Comparison of ENCODE assay signal across 31 cellular contexts in the genomic region with DNA sequence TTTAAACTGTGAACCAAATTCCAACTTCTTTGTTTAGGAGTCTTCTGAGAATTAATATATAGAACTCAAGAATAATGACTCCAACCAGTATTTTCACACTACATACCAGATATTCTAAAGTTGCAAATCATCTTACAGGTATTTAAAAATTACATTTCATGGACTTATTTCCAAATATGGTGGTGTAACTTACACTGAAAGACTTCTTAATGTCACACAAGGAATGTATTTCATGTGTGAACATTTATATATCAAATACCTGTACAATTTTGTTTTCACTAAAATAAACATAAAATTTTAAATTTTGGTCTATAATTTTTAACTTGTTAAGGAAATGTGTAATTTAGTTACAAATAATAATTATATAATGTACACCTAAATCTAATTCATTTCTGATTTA.
"Had no signal": no experiment of that assay in that cellular context is flagged by ENCODE, and none has a peak within 500 bp of the region (broad histone marks: within the 10 kb centered on the region; RNA-seq: fewer than 3 reads in every experiment).

No MANE protein-coding gene starts in this region.

- H3K27me3 Mint-ChIP-seq: effector memory CD8-positive, alpha-beta T cell; stimulated activated memory B cell treated with anti-CD40 and anti-IgM and Interleukin-4, amounts not matched to agents 10 μg/mL and 1 μg/mL and 100 μg/mL, for 72 hours had no signal

- H3K9ac ChIP-seq: parathyroid adenoma had no signal

- H3K4me2 ChIP-seq: smooth muscle cell had no signal

- H3K9me3 Mint-ChIP-seq: T-cell had no signal

- H3K27ac ChIP-seq: adrenal gland, body of pancreas, cardiac muscle cell, coronary artery, heart right ventricle, left ventricle myocardium inferior, parathyroid adenoma, psoas muscle, sigmoid colon, upper lobe of right lung, VCaP had no signal

- DNase-seq: activated CD4-positive, alpha-beta T cell treated with anti-CD3 and anti-CD28 coated beads for 4 hours; activated CD4-positive, alpha-beta T cell treated with anti-CD3 and anti-CD28 coated beads, Interleukin-2, amount 50 U/mL, for 4 hours; activated effector memory CD4-positive, alpha-beta T cell treated with anti-CD3 and anti-CD28 coated beads, Interleukin-2, amount 50 U/mL, for 16 hours; activated naive CD4-positive, alpha-beta T cell treated with anti-CD3 and anti-CD28 coated beads for 36 hours; activated naive CD8-positive, alpha-beta T cell treated with anti-CD3 and anti-CD28 coated beads for 36 hours; adrenal gland; aorta; body of pancreas; effector memory CD8-positive, alpha-beta T cell; heart right ventricle; left ventricle myocardium inferior; mucosa of descending colon; nucleus accumbens; psoas muscle; sigmoid colon; stimulated activated CD4-positive, alpha-beta T cell treated with anti-CD3 and anti-CD28 coated beads, Interleukin-1b, Interleukin-23, amount 100 ng/mL, for 48 hours; stimulated activated CD4-positive, alpha-beta T cell treated with anti-CD3 and anti-CD28 coated beads, Interleukin-4, amount 100 ng/mL, for 4 hours; stimulated activated CD8-positive, alpha-beta memory T cell treated with anti-CD3 and anti-CD28 coated beads, Interleukin-4, amount 100 ng/mL, for 48 hours; stimulated activated naive CD8-positive, alpha-beta T cell treated with anti-CD3 and anti-CD28 coated beads, Interleukin-15, amount 100 ng/mL, for 72 hours; substantia nigra; T-cell; upper lobe of right lung had no signal

- H3K27ac Mint-ChIP-seq: activated naive CD4-positive, alpha-beta T cell treated with anti-CD3 and anti-CD28 coated beads for 36 hours; activated naive CD8-positive, alpha-beta T cell treated with anti-CD3 and anti-CD28 coated beads for 36 hours; activated T-helper 1 cell treated with anti-CD3 and anti-CD28 coated beads, Interleukin-12 subunit alpha, Interleukin-12 subunit beta, Interleukin-2, Interleukin-4 antibody, amounts not matched to agents 30 ng/mL and 10 ng/mL and 1 ng/mL, durations not matched to agents 14 hours and 24 hours and 36 hours; effector memory CD8-positive, alpha-beta T cell; stimulated activated memory B cell treated with anti-CD40 and anti-IgM and Interleukin-4, amounts not matched to agents 10 μg/mL and 1 μg/mL and 100 μg/mL, for 72 hours; stimulated activated naive CD8-positive, alpha-beta T cell treated with anti-CD3 and anti-CD28 coated beads, Interleukin-15, amount 100 ng/mL, for 72 hours had no signal

- H3K36me3 Mint-ChIP-seq: stimulated activated memory B cell treated with anti-CD40 and anti-IgM and Interleukin-4, amounts not matched to agents 10 μg/mL and 1 μg/mL and 100 μg/mL, for 72 hours; T-cell had no signal

- H3K9me3 ChIP-seq: adrenal gland, body of pancreas, heart right ventricle, left ventricle myocardium inferior, mucosa of descending colon, psoas muscle, sigmoid colon, upper lobe of right lung had no signal

- H3K36me3 ChIP-seq: adrenal gland, cardiac muscle cell, heart right ventricle, left ventricle myocardium inferior, sigmoid colon, upper lobe of right lung had no signal

- H3K4me3 Mint-ChIP-seq: activated naive CD4-positive, alpha-beta T cell treated with anti-CD3 and anti-CD28 coated beads for 36 hours; activated naive CD8-positive, alpha-beta T cell treated with anti-CD3 and anti-CD28 coated beads for 36 hours; activated T-helper 1 cell treated with anti-CD3 and anti-CD28 coated beads, Interleukin-12 subunit alpha, Interleukin-12 subunit beta, Interleukin-2, Interleukin-4 antibody, amounts not matched to agents 30 ng/mL and 10 ng/mL and 1 ng/mL, durations not matched to agents 14 hours and 24 hours and 36 hours; effector memory CD8-positive, alpha-beta T cell; stimulated activated memory B cell treated with anti-CD40 and anti-IgM and Interleukin-4, amounts not matched to agents 10 μg/mL and 1 μg/mL and 100 μg/mL, for 72 hours; stimulated activated naive CD8-positive, alpha-beta T cell treated with anti-CD3 and anti-CD28 coated beads, Interleukin-15, amount 100 ng/mL, for 72 hours; T-cell had no signal

- ATAC-seq: body of pancreas; effector memory CD8-positive, alpha-beta T cell; heart right ventricle; mucosa of descending colon; psoas muscle; stimulated activated memory B cell treated with anti-CD40 and anti-IgM and Interleukin-4, amounts not matched to agents 10 μg/mL and 1 μg/mL and 100 μg/mL, for 72 hours; stimulated activated naive CD8-positive, alpha-beta T cell treated with anti-CD3 and anti-CD28 coated beads, Interleukin-15, amount 100 ng/mL, for 72 hours; T-cell; upper lobe of right lung had no signal

- H2AFZ ChIP-seq: parathyroid adenoma had no signal

- H3K4me3 ChIP-seq: adrenal gland, body of pancreas, cardiac muscle cell, coronary artery, heart right ventricle, left ventricle myocardium inferior, lung, mucosa of descending colon, psoas muscle, sigmoid colon, smooth muscle cell, upper lobe of right lung had no signal

- H3K4me1 ChIP-seq: body of pancreas, parathyroid adenoma, psoas muscle, sigmoid colon, upper lobe of right lung had no signal

- H3K27me3 ChIP-seq: adrenal gland, body of pancreas, cardiac muscle cell, heart right ventricle, sigmoid colon, upper lobe of right lung had no signal

- FAIRE-seq: endothelial cell of umbilical vein had no signal

- H3K79me2 ChIP-seq: parathyroid adenoma had no signal
